16 cellular contexts compared by ENCODE assay signal in genomic region chr7:103637080-103637479, GRCh38.
DNase-seq lines count a peak whose midpoint lies in the region; ATAC-seq, FAIRE-seq and TF ChIP-seq lines count a peak whose summit lies in the region.
"Had no signal": no experiment of that assay in that cellular context is flagged by ENCODE, and none has a peak within 500 bp of the region (broad histone marks: within the 10 kb centered on the region; RNA-seq: fewer than 3 reads in every experiment).

No MANE protein-coding gene starts in this region.

- no peak overlapping the region for H3K27ac Mint-ChIP-seq in stimulated activated naive B cell treated with anti-CD40 and anti-IgM and Interleukin-4, amounts not matched to agents 10 μg/mL and 1 μg/mL and 100 μg/mL, for 72 hours
- H3K27ac Mint-ChIP-seq: CD8-positive, alpha-beta memory T cell; T-cell had no signal

- ATAC-seq in GM19324 (IDR thresholded peaks at IDR 0.05; ENCODE audit: low FRiP score, unreplicated experiment), result no peak
- no peak for ATAC-seq in stimulated activated naive B cell treated with anti-CD40 and anti-IgM and Interleukin-4, amounts not matched to agents 10 μg/mL and 1 μg/mL and 100 μg/mL, for 72 hours (replicated peaks)
- ATAC-seq: T-cell had no signal

- no peaks in the 10 kb centered on the region for H3K9me3 Mint-ChIP-seq in stimulated activated naive B cell treated with anti-CD40 and anti-IgM and Interleukin-4, amounts not matched to agents 10 μg/mL and 1 μg/mL and 100 μg/mL, for 72 hours
- H3K9me3 Mint-ChIP-seq: neural crest cell, T-cell had no signal

- peaks cover 0 to 4% of the 10 kb centered on the region in 2 donors for H3K27me3 Mint-ChIP-seq in stimulated activated naive B cell treated with anti-CD40 and anti-IgM and Interleukin-4, amounts not matched to agents 10 μg/mL and 1 μg/mL and 100 μg/mL, for 72 hours

- no peaks in the 10 kb centered on the region for H3K27me3 ChIP-seq in bronchial epithelial cell (ENCODE audit: control insufficient read depth, insufficient read depth, low read length)
- H3K27me3 ChIP-seq: hepatocyte, suprapubic skin had no signal

- peak; percentile 48 for DNase-seq in AG20443 (ENCODE audit: low spot score)
- DNase-seq in HT1080 (ENCODE audit: low read depth), result peak; percentile 78
- peak; percentile 96 for DNase-seq in bronchial epithelial cell (ENCODE audit: low read depth)
- DNase-seq in kidney tubule cell (ENCODE audit: low spot score), result peak; percentile 85
- no peak for DNase-seq in Kasumi-1 (lab: John Stamatoyannopoulos, UW)
- DNase-seq in GM10266 (ENCODE audit: extremely low spot score), result no peak
- no peak for DNase-seq in stimulated activated naive B cell treated with anti-CD40 and anti-IgM and Interleukin-4, amounts not matched to agents 10 μg/mL and 1 μg/mL and 100 μg/mL, for 72 hours
- DNase-seq: activated CD4-positive, alpha-beta T cell treated with anti-CD3 and anti-CD28 coated beads for 48 hours; CD8-positive, alpha-beta memory T cell; effector memory CD4-positive, alpha-beta T cell; NCI-H1105 treated with DMSO at 0.1 percent for 48 hours; T-cell had no signal

- TF ChIP-seq CTCF in bronchial epithelial cell (IDR thresholded peaks at IDR 0.05; ENCODE audit: insufficient read depth, low read length, severe bottlenecking) (no peak), GM10266 (IDR thresholded peaks at IDR 0.05; ENCODE audit: control insufficient read depth, insufficient read depth, low read depth, missing control alignments) (no peak)

- no peak overlapping the region for H3K4me3 ChIP-seq in bronchial epithelial cell (ENCODE audit: low read depth, low read length)
- H3K4me3 ChIP-seq: hepatocyte, suprapubic skin had no signal

- no peak overlapping the region for H3K4me3 Mint-ChIP-seq in stimulated activated naive B cell treated with anti-CD40 and anti-IgM and Interleukin-4, amounts not matched to agents 10 μg/mL and 1 μg/mL and 100 μg/mL, for 72 hours
- H3K4me3 Mint-ChIP-seq: CD8-positive, alpha-beta memory T cell; neural crest cell; T-cell had no signal

- no peaks in the 10 kb centered on the region for H3K4me1 Mint-ChIP-seq in stimulated activated naive B cell treated with anti-CD40 and anti-IgM and Interleukin-4, amounts not matched to agents 10 μg/mL and 1 μg/mL and 100 μg/mL, for 72 hours
- H3K4me1 Mint-ChIP-seq: CD8-positive, alpha-beta memory T cell; neural crest cell; T-cell had no signal

- no peaks in the 10 kb centered on the region for H3K36me3 ChIP-seq in bronchial epithelial cell (ENCODE audit: control insufficient read depth, insufficient read depth, low read length)
- H3K36me3 ChIP-seq: suprapubic skin had no signal

- no peak for FAIRE-seq in bronchial epithelial cell (lab: Jason Lieb, UNC)

- no peaks in the 10 kb centered on the region for H3K36me3 Mint-ChIP-seq in stimulated activated naive B cell treated with anti-CD40 and anti-IgM and Interleukin-4, amounts not matched to agents 10 μg/mL and 1 μg/mL and 100 μg/mL, for 72 hours
- H3K36me3 Mint-ChIP-seq: CD8-positive, alpha-beta memory T cell; T-cell had no signal

Comparison
In these comparisons a context has a peak if more than half of its experiments do, and no peak if none do; other contexts are left out.
1. DNase-seq: peak in AG20443 (single experiment), HT1080 (single experiment), bronchial epithelial cell (single experiment) and kidney tubule cell (single experiment); none in Kasumi-1 (0 of 2), GM10266 (single experiment) and stimulated activated naive B cell treated with anti-CD40 and anti-IgM and Interleukin-4, amounts not matched to agents 10 μg/mL and 1 μg/mL and 100 μg/mL, for 72 hours (single experiment).